Comparison of ENCODE assay signal across 21 cellular contexts in genomic region chr4:5772528-5773270, GRCh38.
A peak's percentile ranks its signal among the peaks of the same experiment; 100 is the strongest.
DNase-seq lines count a peak whose midpoint lies in the region; ATAC-seq lines count a peak whose summit lies in the region.
"Had no signal": no experiment of that assay in that cellular context is flagged by ENCODE, and none has a peak within 500 bp of the region (broad histone marks: within the 10 kb centered on the region; RNA-seq: fewer than 3 reads in every experiment).

No MANE protein-coding gene starts in this region.

- H3K4me1 Mint-ChIP-seq in stimulated activated naive CD8-positive, alpha-beta T cell treated with anti-CD3 and anti-CD28 coated beads, Interleukin-15, amount 100 ng/mL, for 72 hours = no peaks in the 10 kb centered on the region
- H3K4me1 Mint-ChIP-seq: activated naive CD8-positive, alpha-beta T cell treated with anti-CD3 and anti-CD28 coated beads for 36 hours had no signal

- H3K27me3 ChIP-seq in esophagus (ENCODE audit: control insufficient read depth in 1 of 2, insufficient read depth in 2 of 2, low read length in 2 of 2) (no peaks in the 10 kb centered on the region), neuronal stem cell (ENCODE audit: control insufficient read depth in 3 of 3, insufficient read depth in 3 of 3, low read depth in 1 of 3, low read length in 3 of 3) (no peaks in the 10 kb centered on the region)
- H3K27me3 ChIP-seq: brain microvascular endothelial cell, MG63, tibial artery had no signal

- no peak overlapping the region for H2AFZ ChIP-seq in neuronal stem cell (ENCODE audit: low read length)

- H3K4me3 Mint-ChIP-seq in stimulated activated naive CD8-positive, alpha-beta T cell treated with anti-CD3 and anti-CD28 coated beads, Interleukin-15, amount 100 ng/mL, for 72 hours = no peak overlapping the region
- H3K4me3 Mint-ChIP-seq: activated naive CD8-positive, alpha-beta T cell treated with anti-CD3 and anti-CD28 coated beads for 36 hours; naive thymus-derived CD4-positive, alpha-beta T cell had no signal

- H3K4me3 ChIP-seq in esophagus (ENCODE audit: low read depth in 1 of 2, low read length in 2 of 2) = no peak overlapping the region
- peak overlapping the region in 1 of 2 donors; percentile 12 for H3K4me3 ChIP-seq in neuronal stem cell (ENCODE audit: low read length in 2 of 2)
- H3K4me3 ChIP-seq: lower lobe of right lung, MG63, psoas muscle, tibial artery had no signal

- no peak overlapping the region for H3K4me2 ChIP-seq in neuronal stem cell (ENCODE audit: insufficient read depth, low read length, poor library complexity, severe bottlenecking)

- peak overlapping the region; percentile 81 for H3K18ac ChIP-seq in neuronal stem cell (ENCODE audit: low read length)

- H3K9me3 Mint-ChIP-seq in stimulated activated naive CD8-positive, alpha-beta T cell treated with anti-CD3 and anti-CD28 coated beads, Interleukin-15, amount 100 ng/mL, for 72 hours = peaks cover 6 to 26% of the 10 kb centered on the region in 2 donors

- peak overlapping the region; percentile 13 for H3K4ac ChIP-seq in neuronal stem cell (ENCODE audit: low read length)

- H2AK5ac ChIP-seq in neuronal stem cell (ENCODE audit: low read depth, low read length) = no peak overlapping the region

- no peaks in the 10 kb centered on the region for H3K27me3 Mint-ChIP-seq in stimulated activated naive CD8-positive, alpha-beta T cell treated with anti-CD3 and anti-CD28 coated beads, Interleukin-15, amount 100 ng/mL, for 72 hours
- H3K27me3 Mint-ChIP-seq: activated naive CD8-positive, alpha-beta T cell treated with anti-CD3 and anti-CD28 coated beads for 36 hours had no signal

- H3K36me3 ChIP-seq in esophagus (ENCODE audit: control insufficient read depth in 2 of 2, insufficient read depth in 2 of 2, low read length in 1 of 2) (peaks cover 0 to 4% of the 10 kb centered on the region in 2 donors), neuronal stem cell (replicated peaks in 1 of 2; ENCODE audit: control insufficient read depth in 2 of 2, insufficient read depth in 2 of 2, low read length in 2 of 2) (peaks cover 3% of the 10 kb centered on the region in 2 donors)
- H3K36me3 ChIP-seq: lower lobe of right lung, MG63 had no signal

- H3K9me3 ChIP-seq in esophagus (ENCODE audit: control insufficient read depth in 2 of 2, insufficient read depth in 1 of 2, low read depth in 1 of 2, low read length in 1 of 2) = peaks cover 0 to 5% of the 10 kb centered on the region in 2 donors
- peaks cover 21 to 40% of the 10 kb centered on the region in 2 donors for H3K9me3 ChIP-seq in neuronal stem cell (replicated peaks in 1 of 2; ENCODE audit: control insufficient read depth in 2 of 2, insufficient read depth in 1 of 2, low read depth in 1 of 2, low read length in 2 of 2)

- H2BK12ac ChIP-seq in neuronal stem cell (ENCODE audit: low read length) = no peak overlapping the region

- DNase-seq in stimulated activated naive CD8-positive, alpha-beta T cell treated with anti-CD3 and anti-CD28 coated beads, Interleukin-15, Interleukin-2, amounts not matched to agents 100 U/mL and 50 U/mL, for 24 hours = no peak
- DNase-seq in stimulated activated naive CD8-positive, alpha-beta T cell treated with anti-CD3 and anti-CD28 coated beads, Interleukin-15, amount 100 ng/mL, for 72 hours = no peak
- no peak for DNase-seq in neuronal stem cell (ENCODE audit: low spot score)
- DNase-seq in ACHN = no peak
- DNase-seq in T1000 (lab: John Stamatoyannopoulos, UW) = no peak
- no peak for DNase-seq in activated effector memory CD4-positive, alpha-beta T cell treated with anti-CD3 and anti-CD28 coated beads, Interleukin-2, amount 50 U/mL, for 16 hours
- DNase-seq: activated CD4-positive, alpha-beta T cell treated with anti-CD3 and anti-CD28 coated beads, Interleukin-2, amount 50 U/mL, for 48 hours; activated naive CD8-positive, alpha-beta T cell treated with anti-CD3 and anti-CD28 coated beads for 36 hours; activated T-cell treated with anti-CD3 and anti-CD28 coated beads, Interleukin-2, amount 50 U/mL, for 48 hours; DMS153; lower lobe of right lung; MG63; naive thymus-derived CD4-positive, alpha-beta T cell; NCI-H1694; NCI-H2227 treated with DMSO at 0.1 percent for 48 hours; psoas muscle; RPMI8226 had no signal

- no peak overlapping the region for H2BK15ac ChIP-seq in neuronal stem cell (ENCODE audit: low read length)

- peak; percentile 19 for ATAC-seq in stimulated activated naive CD8-positive, alpha-beta T cell treated with anti-CD3 and anti-CD28 coated beads, Interleukin-15, Interleukin-2, amounts not matched to agents 100 U/mL and 50 U/mL, for 24 hours
- ATAC-seq in stimulated activated naive CD8-positive, alpha-beta T cell treated with anti-CD3 and anti-CD28 coated beads, Interleukin-15, amount 100 ng/mL, for 72 hours = no peak
- no peak for ATAC-seq in GM18502 (IDR thresholded peaks at IDR 0.05; ENCODE audit: poor library complexity, unreplicated experiment)
- ATAC-seq: lower lobe of right lung; naive thymus-derived CD4-positive, alpha-beta T cell; psoas muscle had no signal

- H3K4me1 ChIP-seq in esophagus (ENCODE audit: control insufficient read depth in 2 of 2, insufficient read depth in 2 of 2, low read length in 1 of 2) (peaks cover 2 to 13% of the 10 kb centered on the region in 2 donors), neuronal stem cell (ENCODE audit: control insufficient read depth in 2 of 2, insufficient read depth in 1 of 2, low read depth in 1 of 2, low read length in 2 of 2) (peaks cover 0 to 5% of the 10 kb centered on the region in 2 donors)
- H3K4me1 ChIP-seq: lower lobe of right lung, psoas muscle had no signal

- no peak overlapping the region for H2BK120ac ChIP-seq in neuronal stem cell (ENCODE audit: low read depth, low read length)

- WGBS in esophagus, 2 donors = 60 to 75% methylated on average over 9 of the region's 9 CpGs
- no CpG with 5 or more reads among the region's 9 CpGs for WGBS in neuronal stem cell (ENCODE audit: extremely low coverage in 2 of 2, insufficient read length in 2 of 2, insufficient replicate concordance in 1 of 2), 2 donors

- H3K14ac ChIP-seq in neuronal stem cell (ENCODE audit: low read length) = no peak overlapping the region

- H3K23ac ChIP-seq in neuronal stem cell (ENCODE audit: low read depth, low read length, poor library complexity) = no peak overlapping the region

- peak overlapping the region; percentile 70 for H3K9ac ChIP-seq in neuronal stem cell (ENCODE audit: low read depth, low read length, poor library complexity)

- no peak overlapping the region for H4K91ac ChIP-seq in neuronal stem cell (ENCODE audit: low read depth, low read length, poor library complexity)

- in situ Hi-C loops in ACHN (cut with HindIII; ENCODE audit: low pct_ligation_motif_present, low pct_unique_long_range_greater_than_20kb, low sequenced_read_pairs) = no loop called here

- H4K8ac ChIP-seq in neuronal stem cell (ENCODE audit: low read depth, low read length) = no peak overlapping the region

- H2BK5ac ChIP-seq in neuronal stem cell (ENCODE audit: low read length) = peak overlapping the region; percentile 2

- no peak overlapping the region for H3K27ac Mint-ChIP-seq in stimulated activated naive CD8-positive, alpha-beta T cell treated with anti-CD3 and anti-CD28 coated beads, Interleukin-15, amount 100 ng/mL, for 72 hours
- H3K27ac Mint-ChIP-seq: activated naive CD8-positive, alpha-beta T cell treated with anti-CD3 and anti-CD28 coated beads for 36 hours; naive thymus-derived CD4-positive, alpha-beta T cell had no signal

- H3K27ac ChIP-seq in esophagus (ENCODE audit: low read depth in 2 of 2, low read length in 1 of 2) (peak overlapping the region; percentile 69 to 70), neuronal stem cell (replicated peaks; ENCODE audit: low read length) (no peak overlapping the region)
- H3K27ac ChIP-seq: brain microvascular endothelial cell, lower lobe of right lung, psoas muscle, tibial artery had no signal

- no peaks in the 10 kb centered on the region for H3K79me1 ChIP-seq in neuronal stem cell (ENCODE audit: low read depth, low read length)
